15 cellular contexts compared by ENCODE assay signal in the genomic region with DNA sequence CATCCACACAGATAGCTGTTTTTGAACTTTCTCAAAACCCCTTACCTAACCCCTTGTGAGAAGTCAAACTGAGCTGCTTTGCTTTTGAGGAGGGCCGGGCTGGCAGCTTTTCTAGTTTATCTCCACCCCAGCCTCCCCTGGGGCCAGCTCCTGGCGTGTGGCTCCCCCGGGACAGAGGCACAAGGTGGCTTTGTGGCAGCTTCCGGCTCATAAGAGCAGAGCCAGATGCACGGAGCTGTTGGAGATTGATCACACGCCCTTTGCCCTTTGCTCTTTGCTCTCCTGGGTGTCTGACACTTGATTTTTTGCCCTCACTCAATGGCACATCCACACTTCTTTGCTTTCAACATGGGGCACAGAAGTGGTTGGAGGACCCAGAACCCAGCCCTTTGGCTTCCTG. TPM values are rescaled to one million over a fixed set of nuclear protein-coding genes. Genes with fewer than 3 reads are reported as not detected.
DNase-seq lines count a peak whose midpoint lies in the region; FAIRE-seq and TF ChIP-seq lines count a peak whose summit lies in the region.
"Had no signal": no experiment of that assay in that cellular context is flagged by ENCODE, and none has a peak within 500 bp of the region (broad histone marks: within the 10 kb centered on the region; RNA-seq: fewer than 3 reads in every experiment).

No MANE protein-coding gene starts in this region.

- peaks cover 2 to 24% (median 10%) of the 10 kb centered on the region in 4 experiments for H3K4me1 ChIP-seq in H1 (replicated peaks in 1 of 4; ENCODE audit: control insufficient read depth in 3 of 4, insufficient read depth in 4 of 4, low read length in 3 of 4)
- H3K4me1 ChIP-seq: HAP-1 had no signal

- no peak overlapping the region for H2BK15ac ChIP-seq in H1 (ENCODE audit: low read length)

- 0 out of 8 replicates have a peak overlapping the region, but pooled peaks of 1 of the 4 experiments have one; percentile 7 for H3K4me3 ChIP-seq in H1 (ENCODE audit: extremely low read depth in 1 of 4, insufficient read depth in 2 of 4, low read depth in 3 of 4, low read length in 4 of 4)
- H3K4me3 ChIP-seq: HAP-1 had no signal

- no peaks in the 10 kb centered on the region for H3K27me3 ChIP-seq in H1 (replicated peaks in 1 of 4; ENCODE audit: control insufficient read depth in 3 of 4, extremely low read depth in 1 of 4, insufficient read depth in 3 of 4, low read length in 3 of 4)

- H3K36me3 ChIP-seq in H1 (ENCODE audit: control insufficient read depth in 2 of 4, insufficient read depth in 4 of 4, low read length in 3 of 4) = peaks cover 0 to 3% (median 0%) of the 10 kb centered on the region in 4 experiments; a peak in 2 of 8 replicates
- H3K36me3 ChIP-seq: HAP-1 had no signal

- 79% methylated on average over 6 of the region's 6 CpGs; no CpG with 5 or more reads in 1 of the 2 experiments for WGBS in H1 (ENCODE audit: extremely low coverage in 1 of 2, insufficient coverage in 1 of 2, insufficient read length in 1 of 2, insufficient replicate concordance in 2 of 2, low coverage in 1 of 2, low lambda C conversion rate in 2 of 2, missing lambda C conversion rate in 1 of 2), 2 experiments

- H2AK5ac ChIP-seq in H1 (ENCODE audit: low read depth, low read length) = peak overlapping the region; percentile 53; the same call in 1 of the 2 replicates

- no peaks in the 10 kb centered on the region for H4K20me1 ChIP-seq in H1 (replicated peaks in 1 of 2; ENCODE audit: control insufficient read depth in 1 of 2, insufficient read depth in 2 of 2, low read length in 2 of 2)

- no peaks in the 10 kb centered on the region for H3K23me2 ChIP-seq in H1 (ENCODE audit: low read depth, low read length)

- H4K91ac ChIP-seq in H1 (replicated peaks; ENCODE audit: insufficient read length, low read length) = no peak overlapping the region

- H3K27ac ChIP-seq in H1 (ENCODE audit: low read depth, low read length) = no peak overlapping the region; the same call in 1 of the 2 replicates

- H2BK20ac ChIP-seq in H1 (ENCODE audit: low read length) = no peak overlapping the region

- H3K27me3 Mint-ChIP-seq in osteocyte (ENCODE audit: unreplicated experiment) = no peaks in the 10 kb centered on the region
- H3K27me3 Mint-ChIP-seq in activated naive CD8-positive, alpha-beta T cell treated with anti-CD3 and anti-CD28 coated beads for 36 hours = peaks cover 5% of the 10 kb centered on the region

- peaks cover 0 to 77% of the 10 kb centered on the region in 2 experiments; a peak in 3 of 4 replicates for H3K79me2 ChIP-seq in H1 (ENCODE audit: control insufficient read depth in 1 of 2, insufficient read depth in 2 of 2, low read length in 2 of 2)

- peak overlapping the region; percentile 46 for H4K8ac ChIP-seq in H1 (ENCODE audit: extremely low read depth, insufficient read depth, low read length)

- peak overlapping the region; percentile 5 for H4K5ac ChIP-seq in H1 (ENCODE audit: insufficient read length, low read depth, low read length)

- no peak overlapping the region for H2AFZ ChIP-seq in H1 (ENCODE audit: low read length)

- peaks cover 8% of the 10 kb centered on the region; the same call in 1 of the 2 replicates for H3K79me1 ChIP-seq in H1 (ENCODE audit: low read depth, low read length)

- peak overlapping the region; percentile 44; the same call in 1 of the 2 replicates for H3K18ac ChIP-seq in H1 (ENCODE audit: extremely low read depth, low read length)

- peak overlapping the region; percentile 77 for H3K27ac Mint-ChIP-seq in osteocyte (ENCODE audit: unreplicated experiment)
- no peak overlapping the region for H3K27ac Mint-ChIP-seq in activated naive CD8-positive, alpha-beta T cell treated with anti-CD3 and anti-CD28 coated beads for 36 hours
- H3K27ac Mint-ChIP-seq: activated naive CD8-positive, alpha-beta T cell had no signal

- H2BK120ac ChIP-seq in H1 (replicated peaks; ENCODE audit: low read depth, low read length) = peak overlapping the region; percentile 52

- POLR2A ChIA-PET in H1 (lab: Charles Lee; ENCODE audit: partially characterized antibody) = interaction anchor here (0.6 to 2.3 kb wide), 3 partner anchors 8 to 839 kb away, joined by 3 to 9 read pairs (median 3); no protein-coding TSS in a partner anchor

- CTCF ChIA-PET in H1 (lab: Charles Lee; ENCODE audit: partially characterized antibody) = interaction anchor here (1.0 to 1.2 kb wide), 2 partner anchors 11 to 46 kb away, joined by 3 to 8 read pairs; no protein-coding TSS in a partner anchor

- peaks cover 3 to 5% of the 10 kb centered on the region in 2 experiments; a peak in 2 of 4 replicates for H3K9me3 ChIP-seq in H1 (ENCODE audit: insufficient read depth in 2 of 2, low read depth in 1 of 2, low read length in 1 of 2)

- H3K9me3 Mint-ChIP-seq in osteocyte (ENCODE audit: unreplicated experiment) = peaks cover 15% of the 10 kb centered on the region
- H3K9me3 Mint-ChIP-seq in activated naive CD8-positive, alpha-beta T cell treated with anti-CD3 and anti-CD28 coated beads for 36 hours = peaks cover 7% of the 10 kb centered on the region

- no peak for TF ChIP-seq POLR2A in H1 (IDR thresholded peaks at IDR 0.05; ENCODE audit: control extremely low read depth in 1 of 2, low read depth in 2 of 2, low read length in 2 of 2)

- no peak overlapping the region for H3K4me3 Mint-ChIP-seq in osteocyte (ENCODE audit: unreplicated experiment)
- H3K4me3 Mint-ChIP-seq in activated naive CD8-positive, alpha-beta T cell treated with anti-CD3 and anti-CD28 coated beads for 36 hours = no peak overlapping the region
- H3K4me3 Mint-ChIP-seq: activated naive CD8-positive, alpha-beta T cell had no signal

- no peak overlapping the region for H2BK5ac ChIP-seq in H1 (ENCODE audit: low read depth, low read length)

- no peak overlapping the region for H2BK12ac ChIP-seq in H1 (ENCODE audit: low read depth, low read length)

- H3K14ac ChIP-seq in H1 (ENCODE audit: insufficient read length) = no peak overlapping the region

- no peak overlapping the region for H3K9ac ChIP-seq in H1 (replicated peaks in 1 of 4; ENCODE audit: extremely low read depth in 1 of 4, low read depth in 3 of 4, low read length in 3 of 4)

- no peak for FAIRE-seq in H1 (lab: Jason Lieb, UNC)
- FAIRE-seq: GM12892 had no signal

- peaks cover 59% of the 10 kb centered on the region for H3K4me1 Mint-ChIP-seq in osteocyte (ENCODE audit: unreplicated experiment)
- no peaks in the 10 kb centered on the region for H3K4me1 Mint-ChIP-seq in activated naive CD8-positive, alpha-beta T cell treated with anti-CD3 and anti-CD28 coated beads for 36 hours

- DNase-seq in DMS153 treated with DMSO at 0.1 percent for 48 hours (lab: John Stamatoyannopoulos, UW; ENCODE audit: unreplicated experiment) = peak; percentile 26
- DNase-seq in NCI-H1436 (lab: John Stamatoyannopoulos, UW) = peak; percentile 86
- no peak for DNase-seq in H1 (ENCODE audit: low read depth in 1 of 2, low spot score in 2 of 2)
- DNase-seq in osteocyte (ENCODE audit: extremely low spot score, unreplicated experiment) = no peak
- no peak for DNase-seq in HPDE6-E6E7 (ENCODE audit: extremely low spot score)
- no peak for DNase-seq in RKO (ENCODE audit: low spot score)
- no peak for DNase-seq in activated naive CD8-positive, alpha-beta T cell treated with anti-CD3 and anti-CD28 coated beads for 36 hours
- DNase-seq in occipital lobe (lab: John Stamatoyannopoulos, UW) = no peak
- DNase-seq: erythroblast; NCI-H1105 treated with DMSO at 0.1 percent for 48 hours; stimulated activated CD4-positive, alpha-beta T cell treated with anti-CD3 and anti-CD28 coated beads, Interleukin-2, amount 100 ng/mL, for 24 hours had no signal

- H3K23ac ChIP-seq in H1 (ENCODE audit: insufficient read length) = no peak overlapping the region

- no peak for TF ChIP-seq EP300 in H1 (IDR thresholded peaks at IDR 0.05; ENCODE audit: borderline replicate concordance in 1 of 2, low read depth in 2 of 2, low read length in 2 of 2)

- TF ChIP-seq CTCF in H1 (IDR thresholded peaks at IDR 0.05; ENCODE audit: control extremely low read depth in 1 of 3, insufficient read depth in 1 of 3, low read depth in 1 of 3, low read length in 3 of 3) (no peak), osteocyte (IDR thresholded peaks at IDR 0.05) (no peak)

- H3K56ac ChIP-seq in H1 (replicated peaks; ENCODE audit: insufficient read length, low read depth, low read length) = no peak overlapping the region

- peak overlapping the region; percentile 23 for H3K4ac ChIP-seq in H1 (replicated peaks; ENCODE audit: insufficient read length, low read depth, low read length)

- H3K36me3 Mint-ChIP-seq in osteocyte (ENCODE audit: unreplicated experiment) = peaks cover 38% of the 10 kb centered on the region
- peaks cover 1% of the 10 kb centered on the region for H3K36me3 Mint-ChIP-seq in activated naive CD8-positive, alpha-beta T cell treated with anti-CD3 and anti-CD28 coated beads for 36 hours
- H3K36me3 Mint-ChIP-seq: activated naive CD8-positive, alpha-beta T cell had no signal

- TF ChIP-seq RAD21 in H1 (IDR thresholded peaks at IDR 0.05 in 1 of 2, conservative IDR thresholded peaks at IDR 0.05 in 1 of 2; ENCODE audit: low read depth in 2 of 2, low read length in 2 of 2) = no peak

- H3K4me2 ChIP-seq in H1 (ENCODE audit: insufficient read depth in 1 of 2, low read depth in 2 of 2, low read length in 2 of 2) = peak overlapping the region; percentile 18 to 91; a peak in 3 of 4 replicates

RNA-seq across cellular contexts. Expression of a gene that starts 25.0 kb away (rescaled TPM):
- total RNA-seq in H1 (2021; fragmentation: NEBNext Ultra II Directional; extraction: Animal tissue kit (Norgen Biotek cat#: 25700)) = not detected in 2 replicates
- not detected in 2 replicates for polyA plus RNA-seq in H1 (2011; rRNA removed)
- polyA plus RNA-seq in H1 (2011; cell fraction: cytosol; rRNA removed) = not detected
- polyA plus RNA-seq in H1 (2011; cell fraction: nucleus; rRNA removed) = not detected
- polyA plus RNA-seq in H1 (2012, experiment 1 of 2) = 0.11 TPM in 1 of 4 replicates, not detected in the others
- polyA plus RNA-seq in H1 (2012, experiment 2 of 2) = not detected
- not detected for polyA plus RNA-seq in H1 (2013, experiment 1 of 2)
- not detected for polyA plus RNA-seq in H1 (2013, experiment 2 of 2)
- not detected in 2 replicates for polyA minus RNA-seq in H1 (2011; rRNA and poly(A)+ RNA removed)
- polyA minus RNA-seq in H1 (2011; cell fraction: cytosol; rRNA and poly(A)+ RNA removed) = not detected
- not detected for polyA minus RNA-seq in H1 (2011; cell fraction: nucleus; rRNA and poly(A)+ RNA removed)
- total RNA-seq in osteocyte (not detected in 2 replicates), occipital lobe (not detected)
- not detected for total RNA-seq in activated naive CD8-positive, alpha-beta T cell treated with anti-CD3 and anti-CD28 coated beads for 36 hours
- total RNA-seq: lung microvascular endothelial cell had no signal

RNA-seq across cellular contexts. Expression of a gene that starts 59.1 kb away (rescaled TPM):
- total RNA-seq in H1 (2021; fragmentation: NEBNext Ultra II Directional; extraction: Animal tissue kit (Norgen Biotek cat#: 25700)) = 97.9 and 104 TPM in 2 replicates
- 24.7 and 29.6 TPM in 2 replicates for polyA plus RNA-seq in H1 (2011; rRNA removed)
- 29.0 TPM for polyA plus RNA-seq in H1 (2011; cell fraction: cytosol; rRNA removed)
- 68.0 TPM for polyA plus RNA-seq in H1 (2011; cell fraction: nucleus; rRNA removed)
- 56.1 to 128 TPM (median 79.3 TPM) in 4 replicates for polyA plus RNA-seq in H1 (2012, experiment 1 of 2)
- 25.3 TPM for polyA plus RNA-seq in H1 (2012, experiment 2 of 2)
- polyA plus RNA-seq in H1 (2013, experiment 1 of 2) = 65.6 TPM
- polyA plus RNA-seq in H1 (2013, experiment 2 of 2) = 69.0 TPM
- polyA minus RNA-seq in H1 (2011; rRNA and poly(A)+ RNA removed) = 87.0 and 138 TPM in 2 replicates
- polyA minus RNA-seq in H1 (2011; cell fraction: cytosol; rRNA and poly(A)+ RNA removed) = 81.0 TPM
- 137 TPM for polyA minus RNA-seq in H1 (2011; cell fraction: nucleus; rRNA and poly(A)+ RNA removed)
- total RNA-seq in osteocyte = 347 and 357 TPM in 2 replicates
- total RNA-seq in activated naive CD8-positive, alpha-beta T cell treated with anti-CD3 and anti-CD28 coated beads for 36 hours = under 1 TPM; 0.21 to 0.48 TPM
- total RNA-seq in occipital lobe = 86.7 TPM

Comparison
In these comparisons a context has a peak if more than half of its experiments do, and no peak if none do; other contexts are left out.
1. DNase-seq: peak in DMS153 treated with DMSO at 0.1 percent for 48 hours (single experiment) and NCI-H1436 (single experiment); none in H1 (0 of 2), osteocyte (single experiment), HPDE6-E6E7 (single experiment), RKO (single experiment), activated naive CD8-positive, alpha-beta T cell treated with anti-CD3 and anti-CD28 coated beads for 36 hours (single experiment) and occipital lobe (single experiment).
2. RNA of a gene that starts 59.1 kb away (total RNA-seq): 347 to 357 TPM in osteocyte, 97.9 to 104 TPM in H1 and 86.7 TPM in occipital lobe (single experiment); 0.21 to 0.48 TPM in activated naive CD8-positive, alpha-beta T cell treated with anti-CD3 and anti-CD28 coated beads for 36 hours; every median in the first group is over 10 times any median in the second.